ENCODE assay signal across 23 cellular contexts in genomic region chr21:41784456-41785102, GRCh38. TPM values are rescaled to one million over a fixed set of nuclear protein-coding genes. Genes with fewer than 3 reads are reported as not detected.
"Had no signal": no experiment of that assay in that cellular context is flagged by ENCODE, and none has a peak within 500 bp of the region (broad histone marks: within the 10 kb centered on the region; RNA-seq: fewer than 3 reads in every experiment).

No MANE protein-coding gene starts in this region.

- H3K9me3 ChIP-seq: heart right ventricle, lower lobe of right lung, thyroid gland had no signal

- H3K36me3 Mint-ChIP-seq: activated naive CD4-positive, alpha-beta T cell treated with anti-CD3 and anti-CD28 coated beads, Interleukin-2, amount 10 ng/mL, durations not matched to agents 7 days and 5 days had no signal

- H3K27me3 ChIP-seq: thyroid gland had no signal

- H3K27ac ChIP-seq: coronary artery, heart right ventricle, lower lobe of right lung had no signal

- H3K36me3 ChIP-seq: heart right ventricle, lower lobe of right lung, thyroid gland had no signal

- H3K4me3 Mint-ChIP-seq: activated naive CD4-positive, alpha-beta T cell treated with anti-CD3 and anti-CD28 coated beads, Interleukin-2, amount 10 ng/mL, durations not matched to agents 7 days and 5 days; activated naive CD8-positive, alpha-beta T cell treated with anti-CD3 and anti-CD28 coated beads, Interleukin-2, amount 50 U/mL, for 24 hours; endodermal cell had no signal

- H3K4me1 Mint-ChIP-seq: endodermal cell had no signal

- H3K4me1 ChIP-seq: heart right ventricle, lower lobe of right lung had no signal

- ATAC-seq: heart right ventricle; left lobe of liver; naive thymus-derived CD4-positive, alpha-beta T cell had no signal

- H3K27ac Mint-ChIP-seq: activated naive CD4-positive, alpha-beta T cell treated with anti-CD3 and anti-CD28 coated beads, Interleukin-2, amount 10 ng/mL, durations not matched to agents 7 days and 5 days; activated naive CD8-positive, alpha-beta T cell treated with anti-CD3 and anti-CD28 coated beads, Interleukin-2, amount 50 U/mL, for 24 hours; endodermal cell had no signal

- H3K4me3 ChIP-seq: coronary artery, heart right ventricle, lower lobe of right lung, thyroid gland had no signal

- H3K9me3 Mint-ChIP-seq: activated naive CD4-positive, alpha-beta T cell treated with anti-CD3 and anti-CD28 coated beads, Interleukin-2, amount 10 ng/mL, durations not matched to agents 7 days and 5 days; activated naive CD8-positive, alpha-beta T cell treated with anti-CD3 and anti-CD28 coated beads, Interleukin-2, amount 50 U/mL, for 24 hours; endodermal cell had no signal

- DNase-seq: activated CD4-positive, alpha-beta T cell treated with anti-CD3 and anti-CD28 coated beads for 4 hours; activated CD4-positive, alpha-beta T cell treated with anti-CD3 and anti-CD28 coated beads, Interleukin-2, amount 50 U/mL, for 48 hours; activated CD4-positive, CD25-positive, alpha-beta regulatory T cell; activated effector memory CD4-positive, alpha-beta T cell treated with Interleukin-2 at 50 U/mL for 16 hours; activated naive CD4-positive, alpha-beta T cell treated with anti-CD3 and anti-CD28 coated beads, Interleukin-2, amount 10 ng/mL, durations not matched to agents 7 days and 5 days; activated naive CD8-positive, alpha-beta T cell treated with anti-CD3 and anti-CD28 coated beads, Interleukin-2, amount 50 U/mL, for 24 hours; activated T-cell treated with anti-CD3 and anti-CD28 coated beads, Interleukin-2, amount 50 U/mL, for 48 hours; cerebellar nuclear complex; endodermal cell; heart right ventricle; lower lobe of right lung; naive thymus-derived CD4-positive, alpha-beta T cell; retina; stimulated activated CD4-positive, alpha-beta T cell treated with anti-CD3 and anti-CD28 coated beads, Interleukin-2, amount 100 ng/mL, for 48 hours; stimulated activated naive CD4-positive, alpha-beta T cell treated with Interleukin-2 at 50 U/mL for 16 hours; substantia nigra; T-helper 9 cell had no signal

RNA-seq across cellular contexts. Expression of gene RIPK4, which starts 17.7 kb away (rescaled TPM):
- total RNA-seq: fibroblast of villous mesenchyme; mesenteric fat pad; T-helper 1 cell treated with Interleukin-12 subunit alpha and Interleukin-12 subunit beta and Interleukin-4 antibody, amounts not matched to agents 30 ng/mL and 1 ng/mL, for 36 hours had no signal
